11 cellular contexts compared by ENCODE assay signal in the genomic region with DNA sequence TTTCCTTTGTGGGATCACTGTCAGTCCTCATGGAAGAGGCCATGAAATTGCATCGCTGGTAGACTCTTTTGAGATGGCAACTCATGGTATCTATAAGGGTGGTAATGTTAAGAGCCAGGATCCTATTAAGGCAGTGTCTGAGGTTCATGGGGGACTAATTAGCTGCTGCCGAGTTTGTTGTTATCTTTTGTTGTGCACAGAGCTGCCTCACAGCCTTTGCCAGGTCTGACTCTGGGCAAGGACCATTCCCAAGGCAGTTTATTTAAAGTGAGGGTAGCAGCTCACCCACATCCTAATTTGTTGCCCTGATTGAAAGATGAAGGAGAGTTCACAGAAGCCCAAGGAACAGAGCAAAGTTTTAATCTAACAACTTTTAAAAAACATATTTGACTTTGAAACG. TPM values are rescaled to one million over a fixed set of nuclear protein-coding genes. Genes with fewer than 3 reads are reported as not detected.
DNase-seq lines count a peak whose midpoint lies in the region; ATAC-seq, FAIRE-seq and TF ChIP-seq lines count a peak whose summit lies in the region.
"Had no signal": no experiment of that assay in that cellular context is flagged by ENCODE, and none has a peak within 500 bp of the region (broad histone marks: within the 10 kb centered on the region; RNA-seq: fewer than 3 reads in every experiment).

No MANE protein-coding gene starts in this region.

- no peak for FAIRE-seq in frontal cortex (lab: Jason Lieb, UNC)

- intact Hi-C loops in natural killer cell (cut with micrococcal nuclease): no loop called here

- peaks cover 26% of the 10 kb centered on the region for H3K36me3 Mint-ChIP-seq in HFFc6 (ENCODE audit: low read depth)
- H3K36me3 Mint-ChIP-seq in natural killer cell: no peaks in the 10 kb centered on the region

- peak overlapping the region; percentile 59; the same call in 1 of the 2 replicates for H3K4me3 Mint-ChIP-seq in HFFc6
- H3K4me3 Mint-ChIP-seq in natural killer cell: peak overlapping the region; percentile 82

- H3K27ac Mint-ChIP-seq in HFFc6 (peak overlapping the region; percentile 68), natural killer cell (peak overlapping the region; percentile 90 to 97)

- no peak for TF ChIP-seq CTCF in C4-2B (conservative IDR thresholded peaks at IDR 0.05)
- TF ChIP-seq CTCF in HFFc6 (IDR thresholded peaks at IDR 0.05): no peak
- no peak for TF ChIP-seq CTCF in natural killer cell (IDR thresholded peaks at IDR 0.05)

- no peak for DNase-seq in HFFc6
- no peak for DNase-seq in natural killer cell
- no peak for DNase-seq in NCI-H2196 (lab: John Stamatoyannopoulos, UW; ENCODE audit: unreplicated experiment)
- no peak for DNase-seq in epidermal melanocyte (ENCODE audit: insufficient read length, low spot score)
- no peak for DNase-seq in frontal cortex (ENCODE audit: low spot score in 2 of 2)
- DNase-seq: GM23248; NK-92 treated with Interleukin-12 subunit alpha and Interleukin-12 subunit beta, amount 100 ng/mL, for 24 hours; WERI-Rb-1 had no signal

- H3K27ac ChIP-seq in C4-2B (peak overlapping the region; percentile 22; the same call in 1 of the 2 replicates), cingulate gyrus (ENCODE audit: low read depth, low read length) (peak overlapping the region; percentile 55)
- H3K27ac ChIP-seq: GM23248, WERI-Rb-1 had no signal

- 0 out of 2 replicates have a peak, but pooled peaks cover 1% of the 10 kb centered on the region for H3K27me3 Mint-ChIP-seq in HFFc6 (ENCODE audit: insufficient read depth)
- no peaks in the 10 kb centered on the region for H3K27me3 Mint-ChIP-seq in natural killer cell (ENCODE audit: low read depth in 2 of 2)

- H3K4me1 Mint-ChIP-seq in HFFc6 (ENCODE audit: low read depth): peaks cover 93% of the 10 kb centered on the region
- peaks cover 88 to 95% of the 10 kb centered on the region in 2 donors for H3K4me1 Mint-ChIP-seq in natural killer cell

- no peak for ATAC-seq in natural killer cell
- ATAC-seq in GM19324 (IDR thresholded peaks at IDR 0.05; ENCODE audit: low FRiP score, unreplicated experiment): no peak

- no peaks in the 10 kb centered on the region for H3K9me3 Mint-ChIP-seq in HFFc6
- no peaks in the 10 kb centered on the region for H3K9me3 Mint-ChIP-seq in natural killer cell

RNA-seq across cellular contexts. Expression of gene SMARCA2, which starts 7.9 kb away (rescaled TPM):
- 100 to 1,000 TPM in 3 of 6 experiments, 10 to 100 TPM in 3; 73.2 to 113 (median 96.6) TPM for total RNA-seq in HFFc6 (2021; fragmentation: NEBNext Ultra II Directional; extraction: Animal tissue kit (Norgen Biotek cat#: 25700))
- 100 to 1,000 TPM; 303 to 324 (median 308) TPM for total RNA-seq in natural killer cell
- total RNA-seq in frontal cortex: 227 TPM
